29 cellular contexts compared by ENCODE assay signal in the genomic region with DNA sequence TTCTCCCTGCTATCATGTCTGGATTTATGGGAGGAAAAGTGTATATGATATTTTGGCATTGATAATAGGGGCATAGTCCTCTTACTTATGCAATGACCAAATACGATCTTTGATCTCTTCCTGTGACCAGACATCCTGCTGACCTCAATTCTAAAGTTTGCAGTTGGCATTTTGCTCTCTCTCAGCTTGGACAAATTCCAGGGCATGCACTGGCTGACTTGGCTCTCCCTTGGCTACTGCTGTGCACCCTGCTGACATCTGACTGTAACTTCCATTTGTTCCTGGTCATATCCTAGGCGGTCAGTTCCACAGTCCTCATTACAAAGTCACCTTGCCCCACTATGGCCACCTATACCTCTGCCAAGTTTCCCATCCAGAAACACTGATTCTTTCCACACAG.
DNase-seq lines count a peak whose midpoint lies in the region; ATAC-seq, FAIRE-seq and TF ChIP-seq lines count a peak whose summit lies in the region.
"Had no signal": no experiment of that assay in that cellular context is flagged by ENCODE, and none has a peak within 500 bp of the region (broad histone marks: within the 10 kb centered on the region; RNA-seq: fewer than 3 reads in every experiment).

No MANE protein-coding gene starts in this region.

- H3K36me3 ChIP-seq in pancreas = no peaks in the 10 kb centered on the region
- H3K36me3 ChIP-seq: spleen, uterus, WERI-Rb-1 had no signal

- H3K4me1 Mint-ChIP-seq in stimulated activated naive CD8-positive, alpha-beta T cell treated with anti-CD3 and anti-CD28 coated beads, Interleukin-15, amount 100 ng/mL, for 72 hours = no peaks in the 10 kb centered on the region
- H3K4me1 Mint-ChIP-seq: activated CD8-positive, alpha-beta memory T cell treated with anti-CD3 and anti-CD28 coated beads, Interleukin-2, amount 10 ng/mL, durations not matched to agents 7 days and 5 days; activated naive CD4-positive, alpha-beta T cell treated with anti-CD3 and anti-CD28 coated beads, Interleukin-2, amount 10 ng/mL, durations not matched to agents 7 days and 5 days; CD4-positive, alpha-beta memory T cell; GM23338; naive thymus-derived CD8-positive, alpha-beta T cell; stimulated activated naive B cell treated with anti-CD40 and anti-IgM and Interleukin-4, amounts not matched to agents 10 μg/mL and 1 μg/mL and 100 μg/mL, for 72 hours had no signal

- no peak overlapping the region for H3K27ac ChIP-seq in pancreas
- H3K27ac ChIP-seq: spleen, testis, uterus, WERI-Rb-1 had no signal

- no peak for FAIRE-seq in pancreas (lab: Jason Lieb, UNC)
- FAIRE-seq: endothelial cell of umbilical vein, G401.6 had no signal

- H3K27ac Mint-ChIP-seq in stimulated activated naive CD8-positive, alpha-beta T cell treated with anti-CD3 and anti-CD28 coated beads, Interleukin-15, amount 100 ng/mL, for 72 hours = no peak overlapping the region
- H3K27ac Mint-ChIP-seq: activated CD8-positive, alpha-beta memory T cell treated with anti-CD3 and anti-CD28 coated beads, Interleukin-2, amount 10 ng/mL, durations not matched to agents 7 days and 5 days; activated naive CD4-positive, alpha-beta T cell treated with anti-CD3 and anti-CD28 coated beads, Interleukin-2, amount 10 ng/mL, durations not matched to agents 7 days and 5 days; CD4-positive, alpha-beta memory T cell; GM23338; naive thymus-derived CD8-positive, alpha-beta T cell; stimulated activated naive B cell treated with anti-CD40 and anti-IgM and Interleukin-4, amounts not matched to agents 10 μg/mL and 1 μg/mL and 100 μg/mL, for 72 hours had no signal

- no peak for TF ChIP-seq CTCF in foreskin fibroblast (IDR thresholded peaks at IDR 0.05; ENCODE audit: low read depth, low read length)
- no peak for TF ChIP-seq CTCF in pancreas (IDR thresholded peaks at IDR 0.05)

- DNase-seq in D341Med (ENCODE audit: low spot score) = peak; percentile 32
- peak; percentile 42 for DNase-seq in M059J (ENCODE audit: low read depth)
- peak; percentile 10 to 14 for DNase-seq in foreskin fibroblast
- peak in 2 of 6 donors; percentile 11 to 15 for DNase-seq in pancreas
- no peak for DNase-seq in stimulated activated naive CD8-positive, alpha-beta T cell treated with anti-CD3 and anti-CD28 coated beads, Interleukin-15, amount 100 ng/mL, for 72 hours
- DNase-seq: activated CD4-positive, alpha-beta T cell treated with anti-CD3 and anti-CD28 coated beads, Interleukin-2, amount 50 U/mL, for 1 hour; activated CD8-positive, alpha-beta memory T cell treated with anti-CD3 and anti-CD28 coated beads, Interleukin-2, amount 10 ng/mL, durations not matched to agents 7 days and 5 days; activated naive CD4-positive, alpha-beta T cell treated with anti-CD3 and anti-CD28 coated beads, Interleukin-2, amount 10 ng/mL, durations not matched to agents 7 days and 5 days; amygdala; CD4-positive, alpha-beta memory T cell; DMS153; left cardiac atrium; mesendoderm; naive thymus-derived CD8-positive, alpha-beta T cell; NCI-H2029 treated with DMSO at 0.1 percent for 48 hours; NCI-H345; NCI-H774; retina; spleen; stimulated activated CD4-positive, alpha-beta T cell treated with anti-CD3 and anti-CD28 coated beads, Interleukin-4, amount 100 ng/mL, for 1 hour; stimulated activated naive B cell treated with anti-CD40 and anti-IgM and Interleukin-4, amounts not matched to agents 10 μg/mL and 1 μg/mL and 100 μg/mL, for 72 hours; testis; uterus; WERI-Rb-1 had no signal

- no peaks in the 10 kb centered on the region for H3K27me3 Mint-ChIP-seq in stimulated activated naive CD8-positive, alpha-beta T cell treated with anti-CD3 and anti-CD28 coated beads, Interleukin-15, amount 100 ng/mL, for 72 hours
- H3K27me3 Mint-ChIP-seq: activated CD8-positive, alpha-beta memory T cell treated with anti-CD3 and anti-CD28 coated beads, Interleukin-2, amount 10 ng/mL, durations not matched to agents 7 days and 5 days; activated naive CD4-positive, alpha-beta T cell treated with anti-CD3 and anti-CD28 coated beads, Interleukin-2, amount 10 ng/mL, durations not matched to agents 7 days and 5 days had no signal

- H3K9me3 Mint-ChIP-seq in stimulated activated naive CD8-positive, alpha-beta T cell treated with anti-CD3 and anti-CD28 coated beads, Interleukin-15, amount 100 ng/mL, for 72 hours = peaks cover 11 to 15% of the 10 kb centered on the region in 2 donors
- H3K9me3 Mint-ChIP-seq: activated naive CD4-positive, alpha-beta T cell treated with anti-CD3 and anti-CD28 coated beads, Interleukin-2, amount 10 ng/mL, durations not matched to agents 7 days and 5 days had no signal

- no peak overlapping the region for H3K4me3 ChIP-seq in foreskin fibroblast (ENCODE audit: low read depth in 1 of 2, low read length in 2 of 2)
- no peak overlapping the region for H3K4me3 ChIP-seq in pancreas
- H3K4me3 ChIP-seq: GM23338, spleen, testis, uterus had no signal

- no peaks in the 10 kb centered on the region for H3K4me1 ChIP-seq in pancreas
- H3K4me1 ChIP-seq: spleen, testis, uterus had no signal

- ATAC-seq in pancreas = peak in 3 of 4 donors; percentile 35 to 44 (median 43)
- no peak for ATAC-seq in GM21515 (IDR thresholded peaks at IDR 0.05; ENCODE audit: unreplicated experiment)
- ATAC-seq in stimulated activated naive CD8-positive, alpha-beta T cell treated with anti-CD3 and anti-CD28 coated beads, Interleukin-15, amount 100 ng/mL, for 72 hours = no peak
- ATAC-seq in HG03439 (IDR thresholded peaks at IDR 0.05; ENCODE audit: unreplicated experiment) = no peak
- ATAC-seq: activated CD8-positive, alpha-beta memory T cell treated with anti-CD3 and anti-CD28 coated beads, Interleukin-2, amount 10 ng/mL, durations not matched to agents 7 days and 5 days; GM23338; left cardiac atrium; naive thymus-derived CD8-positive, alpha-beta T cell; stimulated activated naive B cell treated with anti-CD40 and anti-IgM and Interleukin-4, amounts not matched to agents 10 μg/mL and 1 μg/mL and 100 μg/mL, for 72 hours had no signal

- H3K9me3 ChIP-seq in pancreas = no peaks in the 10 kb centered on the region
- H3K9me3 ChIP-seq: testis, uterus had no signal

- WGBS in pancreas, 2 donors = 28 to 30% methylated on average over 2 of the region's 2 CpGs

- no peak overlapping the region for H3K4me3 Mint-ChIP-seq in stimulated activated naive CD8-positive, alpha-beta T cell treated with anti-CD3 and anti-CD28 coated beads, Interleukin-15, amount 100 ng/mL, for 72 hours
- H3K4me3 Mint-ChIP-seq: activated CD8-positive, alpha-beta memory T cell treated with anti-CD3 and anti-CD28 coated beads, Interleukin-2, amount 10 ng/mL, durations not matched to agents 7 days and 5 days; activated naive CD4-positive, alpha-beta T cell treated with anti-CD3 and anti-CD28 coated beads, Interleukin-2, amount 10 ng/mL, durations not matched to agents 7 days and 5 days; CD4-positive, alpha-beta memory T cell; GM23338; naive thymus-derived CD8-positive, alpha-beta T cell; stimulated activated naive B cell treated with anti-CD40 and anti-IgM and Interleukin-4, amounts not matched to agents 10 μg/mL and 1 μg/mL and 100 μg/mL, for 72 hours had no signal

- intact Hi-C loops in pancreas (cut with DNase I) = no loop called here

- H3K27me3 ChIP-seq in pancreas = no peaks in the 10 kb centered on the region
- H3K27me3 ChIP-seq: testis, uterus had no signal

Comparison
In these comparisons a context has a peak if more than half of its experiments do, and no peak if none do; other contexts are left out.
1. DNase-seq: peak in D341Med (single experiment), M059J (single experiment) and foreskin fibroblast (2 of 2); none in stimulated activated naive CD8-positive, alpha-beta T cell treated with anti-CD3 and anti-CD28 coated beads, Interleukin-15, amount 100 ng/mL, for 72 hours (0 of 2).
2. ATAC-seq: peak in pancreas (3 of 4); none in GM21515 (single experiment), stimulated activated naive CD8-positive, alpha-beta T cell treated with anti-CD3 and anti-CD28 coated beads, Interleukin-15, amount 100 ng/mL, for 72 hours (single experiment) and HG03439 (single experiment).